In genomic region chr1:168689726-168690602, GRCh38 we compare ENCODE assay signal across 16 cellular contexts. TPM values are rescaled to one million over a fixed set of nuclear protein-coding genes. Genes with fewer than 3 reads are reported as not detected.
DNase-seq lines count a peak whose midpoint lies in the region; ATAC-seq and TF ChIP-seq lines count a peak whose summit lies in the region.
"Had no signal": no experiment of that assay in that cellular context is flagged by ENCODE, and none has a peak within 500 bp of the region (broad histone marks: within the 10 kb centered on the region; RNA-seq: fewer than 3 reads in every experiment).

No MANE protein-coding gene starts in this region.

- no peak overlapping the region for H3K9ac ChIP-seq in H9 (ENCODE audit: extremely low read depth, insufficient read length, low read length)
- H3K9ac ChIP-seq: neural progenitor cell had no signal

- no peaks in the 10 kb centered on the region; the same call in 1 of the 2 replicates for H3K27me3 Mint-ChIP-seq in H9 (ENCODE audit: low read depth)

- no peaks in the 10 kb centered on the region for H3K36me3 ChIP-seq in right atrium auricular region
- H3K36me3 ChIP-seq: esophagus squamous epithelium, neural progenitor cell had no signal

- DNase-seq in ELF-1 (ENCODE audit: low read depth, low spot score), result peak; percentile 10
- peak; percentile 94 for DNase-seq in SK-N-DZ (ENCODE audit: low spot score)
- peak; percentile 63 for DNase-seq in right atrium auricular region (ENCODE audit: low spot score)
- DNase-seq in renal cortical epithelial cell (ENCODE audit: low read depth), result peak; percentile 95
- no peak for DNase-seq in NCI-H2029 treated with DMSO at 0.1 percent for 48 hours (lab: John Stamatoyannopoulos, UW)
- no peak for DNase-seq in H9
- DNase-seq: CD4-positive, CD25-positive, alpha-beta regulatory T cell; esophagus squamous epithelium; immature natural killer cell; NCI-H1105; SW 1271 had no signal

- H4K91ac ChIP-seq in H9 (ENCODE audit: insufficient read length, low read depth, low read length), result no peak overlapping the region

- H2AK5ac ChIP-seq in H9 (ENCODE audit: insufficient read length, low read length), result no peak overlapping the region

- H2BK120ac ChIP-seq in H9 (ENCODE audit: low read depth, low read length, poor library complexity, severe bottlenecking), result no peak overlapping the region

- no peaks in the 10 kb centered on the region for H3K9me3 Mint-ChIP-seq in H9
- H3K9me3 Mint-ChIP-seq: activated T-helper 1 cell treated with anti-CD3 and anti-CD28 coated beads, Interleukin-12 subunit alpha, Interleukin-12 subunit beta, Interleukin-2, Interleukin-4 antibody, amounts not matched to agents 30 ng/mL and 10 ng/mL and 1 ng/mL, durations not matched to agents 14 hours and 24 hours and 36 hours; immature natural killer cell; neural progenitor cell had no signal

- H3K27me3 ChIP-seq in right atrium auricular region (no peaks in the 10 kb centered on the region), H9 (ENCODE audit: insufficient read depth, low read length) (no peaks in the 10 kb centered on the region)
- H3K27me3 ChIP-seq: esophagus squamous epithelium, neural progenitor cell had no signal

- no peak overlapping the region for H2BK20ac ChIP-seq in H9 (ENCODE audit: low read depth, low read length, poor library complexity, severe bottlenecking)

- no peak overlapping the region for H3K4me2 ChIP-seq in H9 (ENCODE audit: insufficient read depth, insufficient read length, low read length)
- H3K4me2 ChIP-seq: neural progenitor cell had no signal

- no peak overlapping the region for H3K4me3 Mint-ChIP-seq in H9
- H3K4me3 Mint-ChIP-seq: activated T-helper 1 cell treated with anti-CD3 and anti-CD28 coated beads, Interleukin-12 subunit alpha, Interleukin-12 subunit beta, Interleukin-2, Interleukin-4 antibody, amounts not matched to agents 30 ng/mL and 10 ng/mL and 1 ng/mL, durations not matched to agents 14 hours and 24 hours and 36 hours; CD4-positive, CD25-positive, alpha-beta regulatory T cell; immature natural killer cell; neural progenitor cell had no signal

- no peak overlapping the region for H3K4me3 ChIP-seq in right atrium auricular region
- H3K4me3 ChIP-seq: esophagus squamous epithelium, neural progenitor cell had no signal

- H4K8ac ChIP-seq in H9 (replicated peaks; ENCODE audit: insufficient read length, low read depth, low read length), result no peak overlapping the region

- H3K9me3 ChIP-seq in right atrium auricular region, result no peaks in the 10 kb centered on the region
- no peaks in the 10 kb centered on the region for H3K9me3 ChIP-seq in H9 (ENCODE audit: control insufficient read depth, low read depth, low read length)
- H3K9me3 ChIP-seq: esophagus squamous epithelium had no signal

- TF ChIP-seq CTCF in right atrium auricular region (IDR thresholded peaks at IDR 0.05) (no peak), H9 (conservative IDR thresholded peaks at IDR 0.05) (no peak)

- H3K14ac ChIP-seq in H9 (ENCODE audit: insufficient read depth, low read length), result no peak overlapping the region

- H4K5ac ChIP-seq in H9 (ENCODE audit: insufficient read length, low read depth, low read length), result no peak overlapping the region

- peaks cover 0 to 4% of the 10 kb centered on the region in 2 experiments; a peak in 2 of 4 replicates for H3K4me1 Mint-ChIP-seq in H9
- H3K4me1 Mint-ChIP-seq: CD4-positive, CD25-positive, alpha-beta regulatory T cell; immature natural killer cell had no signal

- no peak overlapping the region for H2BK5ac ChIP-seq in H9 (ENCODE audit: insufficient read length, low read length)

- H3K18ac ChIP-seq in H9 (ENCODE audit: insufficient read length, low read depth, low read length), result no peak overlapping the region

- H3K56ac ChIP-seq in H9 (ENCODE audit: insufficient read length, low read depth, low read length), result no peak overlapping the region

- no peak overlapping the region for H2BK12ac ChIP-seq in H9 (ENCODE audit: insufficient read length, low read depth, low read length)

- no peaks in the 10 kb centered on the region for H3K23me2 ChIP-seq in H9 (ENCODE audit: insufficient read length, low read depth, low read length, poor library complexity, severe bottlenecking)

- H2AFZ ChIP-seq in H9 (ENCODE audit: low read length), result no peak overlapping the region
- H2AFZ ChIP-seq: neural progenitor cell had no signal

- ATAC-seq in GM21786 (IDR thresholded peaks at IDR 0.05; ENCODE audit: unreplicated experiment) (no peak), HG03457 (IDR thresholded peaks at IDR 0.05; ENCODE audit: unreplicated experiment) (no peak)

- H3K23ac ChIP-seq in H9 (ENCODE audit: insufficient read length, low read depth, low read length), result no peak overlapping the region

- H3K4ac ChIP-seq in H9 (ENCODE audit: low read depth, low read length), result no peak overlapping the region

- H3K36me3 Mint-ChIP-seq in H9 (ENCODE audit: insufficient read depth in 1 of 3, low read depth in 3 of 3), result no peaks in the 10 kb centered on the region
- H3K36me3 Mint-ChIP-seq: CD4-positive, CD25-positive, alpha-beta regulatory T cell; immature natural killer cell; neural progenitor cell had no signal

- no peaks in the 10 kb centered on the region for H3K4me1 ChIP-seq in right atrium auricular region
- H3K4me1 ChIP-seq in H9 (ENCODE audit: insufficient read depth, low read length), result no peaks in the 10 kb centered on the region
- H3K4me1 ChIP-seq: esophagus squamous epithelium, neural progenitor cell had no signal

- WGBS in H9 (ENCODE audit: extremely low coverage, insufficient read length, low lambda C conversion rate), result no CpG with 5 or more reads among the region's 8 CpGs

- H3K27ac Mint-ChIP-seq in H9, result no peak overlapping the region
- H3K27ac Mint-ChIP-seq: activated T-helper 1 cell treated with anti-CD3 and anti-CD28 coated beads, Interleukin-12 subunit alpha, Interleukin-12 subunit beta, Interleukin-2, Interleukin-4 antibody, amounts not matched to agents 30 ng/mL and 10 ng/mL and 1 ng/mL, durations not matched to agents 14 hours and 24 hours and 36 hours; CD4-positive, CD25-positive, alpha-beta regulatory T cell; neural progenitor cell had no signal

- no peak overlapping the region for H3T11ph ChIP-seq in H9 (ENCODE audit: low read length)

- H3K27ac ChIP-seq in right atrium auricular region (peak overlapping the region in 1 of 2 donors; percentile 38), H9 (ENCODE audit: insufficient read length, low read depth, low read length) (no peak overlapping the region)
- H3K27ac ChIP-seq: esophagus squamous epithelium, neural progenitor cell had no signal

- no peaks in the 10 kb centered on the region for H3K79me1 ChIP-seq in H9 (ENCODE audit: insufficient read depth, low read depth, low read length, poor library complexity, severe bottlenecking)

- no peaks in the 10 kb centered on the region for H4K20me1 ChIP-seq in H9 (ENCODE audit: control insufficient read depth, insufficient read depth, insufficient read length)

- H2BK15ac ChIP-seq in H9 (ENCODE audit: low read depth, low read length), result no peak overlapping the region

- no peaks in the 10 kb centered on the region for H3K79me2 ChIP-seq in H9 (ENCODE audit: insufficient read depth, low read length)

RNA-seq across cellular contexts. Expression of gene DPT, which starts 39.0 kb away (rescaled TPM):
- not detected in 2 replicates for polyA plus RNA-seq in SK-N-DZ (2014; cell fraction: cytosol; rRNA removed)
- polyA plus RNA-seq in SK-N-DZ (2014; cell fraction: nucleus; rRNA removed), result not detected in 2 replicates
- total RNA-seq in right atrium auricular region, result 10 to 100 TPM; 52.2 to 71.3 TPM
- total RNA-seq in renal cortical epithelial cell, result not detected in 2 replicates
- total RNA-seq in H9 (2021), result not detected in 2 replicates
- total RNA-seq: activated T-helper 1 cell treated with anti-CD3 and anti-CD28 coated beads, Interleukin-12 subunit alpha, Interleukin-12 subunit beta, Interleukin-2, Interleukin-4 antibody, amounts not matched to agents 30 ng/mL and 10 ng/mL and 1 ng/mL, durations not matched to agents 14 hours and 24 hours and 36 hours; CD4-positive, CD25-positive, alpha-beta regulatory T cell; HT-29 had no signal
- polyA plus RNA-seq: CD4-positive, CD25-positive, alpha-beta regulatory T cell; immature natural killer cell had no signal

Comparison
In these comparisons a context has a peak if more than half of its experiments do, and no peak if none do; other contexts are left out.
1. DNase-seq: peak in ELF-1 (single experiment), SK-N-DZ (single experiment), right atrium auricular region (single experiment) and renal cortical epithelial cell (single experiment); none in NCI-H2029 treated with DMSO at 0.1 percent for 48 hours (single experiment) and H9 (single experiment).
2. RNA of gene DPT, which starts 39.0 kb away (total RNA-seq): 52.2 to 71.3 TPM in right atrium auricular region; not detected in renal cortical epithelial cell and not detected in H9; every median in the first group is over 10 times any median in the second.